Comparison of ENCODE assay signal across 28 cellular contexts in the genomic region with DNA sequence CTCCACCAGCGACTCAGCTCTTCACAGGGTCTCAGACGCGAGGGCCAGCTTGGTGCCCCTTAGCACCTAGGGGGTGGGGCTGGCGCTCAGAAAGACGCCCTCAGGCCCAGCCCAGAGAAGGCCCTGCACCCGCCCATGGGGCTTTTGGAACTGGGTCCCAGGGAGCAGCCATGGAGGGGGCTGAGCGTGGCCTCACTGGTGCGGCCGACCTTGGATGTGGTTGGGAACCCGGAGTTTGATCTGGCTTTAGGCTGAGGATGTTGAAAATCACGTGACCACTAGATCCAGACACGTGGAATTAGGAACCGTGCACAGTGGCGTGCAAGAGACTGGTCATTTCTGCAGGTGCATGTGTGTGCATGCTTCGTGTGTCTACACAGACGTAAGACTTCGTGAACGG.
A peak's percentile ranks its signal among the peaks of the same experiment; 100 is the strongest.
DNase-seq lines count a peak whose midpoint lies in the region; ATAC-seq and TF ChIP-seq lines count a peak whose summit lies in the region.
"Had no signal": no experiment of that assay in that cellular context is flagged by ENCODE, and none has a peak within 500 bp of the region (broad histone marks: within the 10 kb centered on the region; RNA-seq: fewer than 3 reads in every experiment).

No MANE protein-coding gene starts in this region.

- no TSS peak for BruUV-seq in mammary epithelial cell (replicated peaks; lab: Mats Ljungman, UMichigan)

- H3K27ac Mint-ChIP-seq in activated CD4-positive, alpha-beta memory T cell treated with anti-CD3 and anti-CD28 coated beads, Interleukin-2, amount 10 ng/mL, durations not matched to agents 7 days and 5 days = no peak overlapping the region
- H3K27ac Mint-ChIP-seq in type B pancreatic cell = no peak overlapping the region
- H3K27ac Mint-ChIP-seq: T-cell had no signal

- intact Hi-C loops in breast epithelium (cut with DNase I; ENCODE audit: low total_unique reads) (no loop called here), mammary epithelial cell (cut with micrococcal nuclease) (no loop called here), right lobe of liver (cut with DNase I) (no loop called here)

- TF ChIP-seq POLR2A in breast epithelium (IDR thresholded peaks at IDR 0.05) (no peak), right lobe of liver (IDR thresholded peaks at IDR 0.05) (no peak)

- no peak overlapping the region for H3K4me3 Mint-ChIP-seq in activated CD4-positive, alpha-beta memory T cell treated with anti-CD3 and anti-CD28 coated beads, Interleukin-2, amount 10 ng/mL, durations not matched to agents 7 days and 5 days
- H3K4me3 Mint-ChIP-seq in type B pancreatic cell = no peak overlapping the region
- H3K4me3 Mint-ChIP-seq: T-cell had no signal

- 70% methylated on average over 14 of the region's 18 CpGs for WGBS in mammary epithelial cell (ENCODE audit: low coverage, missing lambda C conversion rate)
- 88% methylated on average over 7 of the region's 18 CpGs for WGBS in right lobe of liver (ENCODE audit: insufficient coverage, low coverage, low lambda C conversion rate, missing lambda C conversion rate)

- no peak overlapping the region for H3K9ac ChIP-seq in mammary epithelial cell (ENCODE audit: insufficient read depth, low read length)

- CTCF ChIA-PET in mammary epithelial cell (lab: Charles Lee; ENCODE audit: low non-redundant PET) = no interaction called here
- CTCF ChIA-PET in activated CD4-positive, alpha-beta memory T cell treated with anti-CD3 and anti-CD28 coated beads, Interleukin-2, amount 10 ng/mL, durations not matched to agents 7 days and 5 days (lab: Charles Lee) = no interaction called here

- H3K4me1 ChIP-seq in breast epithelium (no peaks in the 10 kb centered on the region), mammary epithelial cell (ENCODE audit: insufficient read depth, low read length) (no peaks in the 10 kb centered on the region), right lobe of liver (no peaks in the 10 kb centered on the region)
- H3K4me1 ChIP-seq: body of pancreas, foreskin keratinocyte, SJSA1, uterus had no signal

- ATAC-seq in right lobe of liver = no peak
- ATAC-seq: activated CD4-positive, CD25-positive, alpha-beta regulatory T cell treated with anti-CD3 and anti-CD28 coated beads, Interleukin-2, amount 50 U/mL, for 24 hours; body of pancreas; foreskin keratinocyte; GM12878; Panc1; T-cell had no signal

- H3K9me3 ChIP-seq in breast epithelium (peaks cover 0 to 3% of the 10 kb centered on the region in 2 donors), mammary epithelial cell (replicated peaks; ENCODE audit: insufficient read depth, low read length) (peaks cover 14% of the 10 kb centered on the region), right lobe of liver (no peaks in the 10 kb centered on the region)
- H3K9me3 ChIP-seq: body of pancreas, SJSA1, uterus had no signal

- TF ChIP-seq CTCF in breast epithelium (IDR thresholded peaks at IDR 0.05) (no peak), mammary epithelial cell (conservative IDR thresholded peaks at IDR 0.05 in 1 of 2, IDR thresholded peaks at IDR 0.05 in 1 of 2; ENCODE audit: extremely low read depth in 1 of 2, insufficient read depth in 1 of 2, low read depth in 1 of 2, low read length in 2 of 2) (no peak), right lobe of liver (IDR thresholded peaks at IDR 0.05) (no peak), type B pancreatic cell (conservative IDR thresholded peaks at IDR 0.05) (no peak)

- H3K27ac ChIP-seq in breast epithelium (no peak overlapping the region), mammary epithelial cell (ENCODE audit: insufficient read depth, low read depth, low read length) (no peak overlapping the region), right lobe of liver (no peak overlapping the region)
- H3K27ac ChIP-seq: body of pancreas, foreskin keratinocyte, SJSA1, uterus had no signal

- H3K4me1 Mint-ChIP-seq in activated CD4-positive, alpha-beta memory T cell treated with anti-CD3 and anti-CD28 coated beads, Interleukin-2, amount 10 ng/mL, durations not matched to agents 7 days and 5 days = no peaks in the 10 kb centered on the region
- H3K4me1 Mint-ChIP-seq in type B pancreatic cell (ENCODE audit: unreplicated experiment) = peaks cover 17% of the 10 kb centered on the region
- H3K4me1 Mint-ChIP-seq: T-cell had no signal

- H2AFZ ChIP-seq in mammary epithelial cell (ENCODE audit: low read depth, low read length) = no peak overlapping the region

- dilution Hi-C loops in mammary epithelial cell (cut with HindIII; ENCODE audit: low sequenced_read_pairs) = no loop called here

- H3K4me3 ChIP-seq in breast epithelium (no peak overlapping the region), mammary epithelial cell (replicated peaks in 1 of 3; ENCODE audit: insufficient read depth in 1 of 3, low read depth in 2 of 3, low read length in 3 of 3) (no peak overlapping the region), right lobe of liver (no peak overlapping the region)
- H3K4me3 ChIP-seq: body of pancreas, GM12878, lung, SJSA1, uterus had no signal

- H3K27me3 ChIP-seq in breast epithelium (peaks cover 0 to 15% of the 10 kb centered on the region in 2 donors), mammary epithelial cell (ENCODE audit: insufficient read depth, low read length) (no peaks in the 10 kb centered on the region), right lobe of liver (no peaks in the 10 kb centered on the region)
- H3K27me3 ChIP-seq: body of pancreas, foreskin keratinocyte, SJSA1, uterus had no signal

- in situ Hi-C loops in mammary epithelial cell (cut with MboI; ENCODE audit: low sequenced_read_pairs in 2 of 2) = no loop called here

- no peaks in the 10 kb centered on the region for H3K79me2 ChIP-seq in mammary epithelial cell (ENCODE audit: insufficient read depth, low read length)

- H3K36me3 Mint-ChIP-seq in activated CD4-positive, alpha-beta memory T cell treated with anti-CD3 and anti-CD28 coated beads, Interleukin-2, amount 10 ng/mL, durations not matched to agents 7 days and 5 days (ENCODE audit: low read depth) = no peaks in the 10 kb centered on the region
- no peaks in the 10 kb centered on the region for H3K36me3 Mint-ChIP-seq in type B pancreatic cell
- H3K36me3 Mint-ChIP-seq: T-cell had no signal

- peaks cover 21% of the 10 kb centered on the region for H3K27me3 Mint-ChIP-seq in activated CD4-positive, alpha-beta memory T cell treated with anti-CD3 and anti-CD28 coated beads, Interleukin-2, amount 10 ng/mL, durations not matched to agents 7 days and 5 days
- H3K27me3 Mint-ChIP-seq in type B pancreatic cell = peaks cover 4% of the 10 kb centered on the region

- POLR2A ChIA-PET in activated CD4-positive, alpha-beta memory T cell treated with anti-CD3 and anti-CD28 coated beads, Interleukin-2, amount 10 ng/mL, durations not matched to agents 7 days and 5 days (lab: Charles Lee) = no interaction called here

- no peaks in the 10 kb centered on the region for H3K9me3 Mint-ChIP-seq in activated CD4-positive, alpha-beta memory T cell treated with anti-CD3 and anti-CD28 coated beads, Interleukin-2, amount 10 ng/mL, durations not matched to agents 7 days and 5 days
- H3K9me3 Mint-ChIP-seq in type B pancreatic cell = no peaks in the 10 kb centered on the region
- H3K9me3 Mint-ChIP-seq: T-cell had no signal

- no peak overlapping the region for H3K4me2 ChIP-seq in mammary epithelial cell (ENCODE audit: insufficient read depth, low read depth, low read length)

- DNase-seq in breast epithelium (ENCODE audit: low spot score in 2 of 2) (peak; percentile 7 to 31), mammary epithelial cell (no peak), right lobe of liver (peak in 2 of 3 donors; percentile 42), type B pancreatic cell (ENCODE audit: extremely low spot score, unreplicated experiment) (peak; percentile 55), NCI-H146 treated with DMSO at 0.1 percent for 48 hours (lab: John Stamatoyannopoulos, UW; ENCODE audit: unreplicated experiment) (no peak), NCI-H2107 treated with DMSO at 0.1 percent for 48 hours (lab: John Stamatoyannopoulos, UW; ENCODE audit: unreplicated experiment) (no peak)
- peak; percentile 7 for DNase-seq in activated CD4-positive, alpha-beta memory T cell treated with anti-CD3 and anti-CD28 coated beads, Interleukin-2, amount 10 ng/mL, durations not matched to agents 7 days and 5 days
- DNase-seq in stimulated activated CD4-positive, alpha-beta T cell treated with anti-CD3 and anti-CD28 coated beads, Interleukin-12 subunit alpha, Interleukin-12 subunit beta, amount 100 ng/mL, for 4 hours = no peak
- DNase-seq: C1 segment of cervical spinal cord; effector CD8-positive, alpha-beta T cell; foreskin keratinocyte; hippocampal formation; KG1; MM.1S; NCI-H1436; NCI-H2171; NCI-H524; NK-92 treated with Interleukin-12 subunit alpha and Interleukin-12 subunit beta, amount 100 ng/mL, for 24 hours; small intestine; substantia nigra; uterus had no signal

- no peaks in the 10 kb centered on the region for H4K20me1 ChIP-seq in mammary epithelial cell (ENCODE audit: insufficient read depth, low read length)

- H3K36me3 ChIP-seq in breast epithelium = no peaks in the 10 kb centered on the region
- no peaks in the 10 kb centered on the region for H3K36me3 ChIP-seq in mammary epithelial cell (ENCODE audit: insufficient read depth, low read length)
- no peaks in the 10 kb centered on the region for H3K36me3 ChIP-seq in right lobe of liver
- H3K36me3 ChIP-seq: SJSA1, uterus had no signal

Comparison
In these comparisons a context has a peak if more than half of its experiments do, and no peak if none do; other contexts are left out.
1. DNase-seq: peak in breast epithelium (2 of 2), activated CD4-positive, alpha-beta memory T cell treated with anti-CD3 and anti-CD28 coated beads, Interleukin-2, amount 10 ng/mL, durations not matched to agents 7 days and 5 days (single experiment), right lobe of liver (2 of 3) and type B pancreatic cell (single experiment); none in mammary epithelial cell (single experiment), NCI-H146 treated with DMSO at 0.1 percent for 48 hours (single experiment), NCI-H2107 treated with DMSO at 0.1 percent for 48 hours (single experiment) and stimulated activated CD4-positive, alpha-beta T cell treated with anti-CD3 and anti-CD28 coated beads, Interleukin-12 subunit alpha, Interleukin-12 subunit beta, amount 100 ng/mL, for 4 hours (single experiment).